In the genomic region with DNA sequence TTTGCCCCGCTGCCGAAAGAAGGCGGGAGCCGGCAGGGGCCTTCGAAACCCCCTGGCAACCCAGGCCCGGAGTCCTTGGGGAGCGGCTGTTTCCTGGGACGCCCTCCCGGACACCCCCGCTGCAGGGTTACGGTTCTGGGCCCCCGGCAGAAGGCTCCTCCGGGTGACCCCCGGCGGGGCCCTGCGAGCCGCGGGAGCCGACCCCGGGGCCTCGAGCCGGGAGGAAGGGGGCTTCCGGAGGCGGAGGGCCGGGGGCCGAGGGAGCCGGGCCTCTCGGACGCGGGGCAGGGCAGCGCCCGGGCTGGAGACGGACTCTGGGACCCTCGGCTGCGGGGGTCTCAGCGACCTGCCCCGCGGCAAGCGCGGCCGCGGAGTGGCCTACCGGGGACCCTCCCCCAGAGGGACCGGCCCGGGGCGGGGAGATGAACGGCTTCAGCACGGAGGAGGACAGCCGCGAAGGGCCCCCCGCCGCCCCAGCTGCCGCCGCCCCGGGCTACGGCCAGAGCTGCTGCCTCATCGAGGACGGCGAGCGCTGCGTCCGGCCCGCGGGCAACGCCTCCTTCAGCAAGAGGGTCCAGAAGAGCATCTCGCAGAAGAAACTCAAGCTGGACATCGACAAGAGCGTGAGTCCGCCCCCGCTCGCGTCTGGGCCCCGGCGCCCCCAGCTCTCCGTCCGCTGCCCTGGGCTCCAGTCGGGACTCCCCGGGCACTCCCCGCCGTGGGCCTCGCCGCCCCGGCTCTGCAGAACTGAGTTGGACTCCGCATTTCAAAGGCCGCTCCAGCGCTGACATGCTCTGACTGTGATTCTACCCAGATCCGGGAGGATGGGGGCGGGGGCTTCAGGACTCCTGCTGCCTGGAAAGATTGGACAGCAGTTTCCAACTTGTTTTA, we compare ENCODE assay signal across 1 cellular context.
TF ChIP-seq lines count a peak whose summit lies in the region.

No MANE protein-coding gene starts in this region.

TF ChIP-seq in SK-N-SH, 30 proteins besides CTCF, POLR2A, EP300 and RAD21 (continued from another document):
- TF ChIP-seq NFIC (IDR thresholded peaks at IDR 0.05; ENCODE audit: borderline replicate concordance) (no peak), CHD2 (IDR thresholded peaks at IDR 0.05; ENCODE audit: low read length, partially characterized antibody) (peak; percentile 7), USF1 (IDR thresholded peaks at IDR 0.05; ENCODE audit: borderline replicate concordance, low read depth) (no peak), SMC3 (IDR thresholded peaks at IDR 0.05; ENCODE audit: low read depth, low read length) (no peak), ZBTB33 (IDR thresholded peaks at IDR 0.05; ENCODE audit: borderline replicate concordance, low read depth) (no peak), NRF1 (IDR thresholded peaks at IDR 0.05; ENCODE audit: low read depth, low read length) (no peak), MEF2A (IDR thresholded peaks at IDR 0.05; ENCODE audit: borderline replicate concordance, low read depth) (no peak), RXRA (IDR thresholded peaks at IDR 0.05; ENCODE audit: borderline replicate concordance, low read depth) (no peak), RFX5 (IDR thresholded peaks at IDR 0.05; ENCODE audit: low read length) (no peak), ELF1 (IDR thresholded peaks at IDR 0.05) (no peak), USF2 (IDR thresholded peaks at IDR 0.05; ENCODE audit: borderline replicate concordance, low read depth, low read length) (no peak), JUND (IDR thresholded peaks at IDR 0.05) (no peak), POLR2AphosphoS5 (IDR thresholded peaks at IDR 0.05; ENCODE audit: low read depth, low read length) (no peak), GABPA (IDR thresholded peaks at IDR 0.05; ENCODE audit: low read depth) (0 out of 2 replicates have a peak, but pooled peaks have one; percentile 31), RCOR1 (IDR thresholded peaks at IDR 0.05; ENCODE audit: low read length) (no peak), SIN3A (IDR thresholded peaks at IDR 0.05; ENCODE audit: borderline replicate concordance, low read depth, low read length) (peak; percentile 28; the same call in 1 of the 2 replicates), FOXM1 (IDR thresholded peaks at IDR 0.05; ENCODE audit: low read depth) (no peak), GATA2 (CRISPR knock-in tag; IDR thresholded peaks at IDR 0.05) (no peak), FOSL2 (IDR thresholded peaks at IDR 0.05; ENCODE audit: borderline replicate concordance, low read depth) (no peak), TEAD4 (IDR thresholded peaks at IDR 0.05; ENCODE audit: borderline replicate concordance, insufficient read depth) (no peak), EZH2phosphoT487 (IDR thresholded peaks at IDR 0.05; ENCODE audit: borderline replicate concordance, low read depth) (no peak), TAF1 (IDR thresholded peaks at IDR 0.05; ENCODE audit: borderline replicate concordance, low read depth, low read length) (no peak)
- TF ChIP-seq, protein P1, sequence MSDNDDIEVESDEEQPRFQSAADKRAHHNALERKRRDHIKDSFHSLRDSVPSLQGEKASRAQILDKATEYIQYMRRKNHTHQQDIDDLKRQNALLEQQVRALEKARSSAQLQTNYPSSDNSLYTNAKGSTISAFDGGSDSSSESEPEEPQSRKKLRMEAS (IDR thresholded peaks at IDR 0.05; ENCODE audit: low read depth), result no peak
